ENCODE assay signal across 8 cellular contexts in genomic region chr14:95998656-95999055, GRCh38. TPM values are rescaled to one million over a fixed set of nuclear protein-coding genes. Genes with fewer than 3 reads are reported as not detected.
A peak's percentile ranks its signal among the peaks of the same experiment; 100 is the strongest.
DNase-seq lines count a peak whose midpoint lies in the region; ATAC-seq and TF ChIP-seq lines count a peak whose summit lies in the region.

No MANE protein-coding gene starts in this region.

- no peak for ATAC-seq in activated T-cell treated with anti-CD3 and anti-CD28 coated beads, Interleukin-2, amount 50 U/mL, for 4 hours
- ATAC-seq in GM18870 (IDR thresholded peaks at IDR 0.05; ENCODE audit: unreplicated experiment) = no peak

- H3K4me3 ChIP-seq in AG04449 (ENCODE audit: low read depth, low read length) (no peak overlapping the region), HFF-Myc (replicated peaks; ENCODE audit: low read depth, low read length) (no peak overlapping the region), ovary (no peak overlapping the region)

- intact Hi-C loops in ovary (cut with DNase I) = loop anchor here in 2 of 4 donors (5.0 to 10.0 kb wide), 2 partner anchors 276 to 436 kb away; no protein-coding TSS in a partner anchor

- POLR2A ChIA-PET in AG04449 (lab: Yijun Ruan, JAX) = interaction anchor here (1.4 kb wide), 1 partner anchor 100 kb away, joined by 4 read pairs; no protein-coding TSS in a partner anchor

- H3K9me3 ChIP-seq in ovary = no peaks in the 10 kb centered on the region

- no peak for TF ChIP-seq EP300 in ovary (IDR thresholded peaks at IDR 0.05)

- DNase-seq in AG04449 (ENCODE audit: low read depth, low spot score) (no peak), HFF-Myc (ENCODE audit: extremely low read depth, low read depth) (peak; percentile 10), SW480 (ENCODE audit: low spot score) (peak; percentile 37), inferior parietal cortex (ENCODE audit: extremely low spot score) (peak; percentile 53), ovary (no peak), GM19240 (ENCODE audit: insufficient read length, low spot score) (no peak)
- DNase-seq in activated T-cell treated with anti-CD3 and anti-CD28 coated beads, Interleukin-2, amount 50 U/mL, for 4 hours = no peak

- H3K27me3 ChIP-seq in ovary = no peaks in the 10 kb centered on the region

- TF ChIP-seq CTCF in AG04449 (IDR thresholded peaks at IDR 0.05; ENCODE audit: insufficient read depth, low read length, missing control alignments) = peak; percentile 37
- peak; percentile 16 for TF ChIP-seq CTCF in HFF-Myc (IDR thresholded peaks at IDR 0.05; ENCODE audit: low read depth, low read length, missing control alignments)
- TF ChIP-seq CTCF in ovary (IDR thresholded peaks at IDR 0.05) = no peak

- H3K36me3 Mint-ChIP-seq in activated T-cell treated with anti-CD3 and anti-CD28 coated beads, Interleukin-2, amount 50 U/mL, for 4 hours (ENCODE audit: insufficient read depth) = no peaks in the 10 kb centered on the region

- no peaks in the 10 kb centered on the region for H3K4me1 Mint-ChIP-seq in activated T-cell treated with anti-CD3 and anti-CD28 coated beads, Interleukin-2, amount 50 U/mL, for 4 hours (ENCODE audit: low read depth)

- no peaks in the 10 kb centered on the region for H3K4me1 ChIP-seq in ovary (ENCODE audit: insufficient read depth)

- no peak for TF ChIP-seq POLR2A in ovary (IDR thresholded peaks at IDR 0.05)

- WGBS in ovary, 3 donors = 5 to 13% (median 11%) methylated on average over 1 of the region's 1 CpG

- peaks cover 6% of the 10 kb centered on the region for H3K9me3 Mint-ChIP-seq in activated T-cell treated with anti-CD3 and anti-CD28 coated beads, Interleukin-2, amount 50 U/mL, for 4 hours

- CTCF ChIA-PET in AG04449 (lab: Yijun Ruan, JAX) = interaction anchor here (0.7 to 20.0 kb wide), 28 partner anchors 8 to 454 kb away, joined by 3 to 708 read pairs (median 4); no protein-coding TSS in a partner anchor

- no peaks in the 10 kb centered on the region for H3K36me3 ChIP-seq in ovary

- H3K27ac ChIP-seq in ovary = no peak overlapping the region

- H3K4me3 Mint-ChIP-seq in activated T-cell treated with anti-CD3 and anti-CD28 coated beads, Interleukin-2, amount 50 U/mL, for 4 hours = no peak overlapping the region

- peaks cover 51% of the 10 kb centered on the region for H3K27me3 Mint-ChIP-seq in activated T-cell treated with anti-CD3 and anti-CD28 coated beads, Interleukin-2, amount 50 U/mL, for 4 hours (ENCODE audit: low read depth)

RNA-seq across cellular contexts. Expression of gene C14orf132, which starts 40.5 kb away (rescaled TPM):
- total RNA-seq in activated T-cell treated with anti-CD3 and anti-CD28 coated beads, Interleukin-2, amount 50 U/mL, for 4 hours = under 1 TPM; 0.38 to 0.61 (median 0.43) TPM
- total RNA-seq in ovary = 10 to 100 TPM in 1 of 7 donors, 1 to 10 TPM in 6; 3.9 to 17.5 (median 7.7) TPM
- 10 to 100 TPM in 1 of 2 donors, 1 to 10 TPM in 1; 6.0 to 20.3 TPM for polyA plus RNA-seq in ovary

Comparison
In these comparisons a context has a peak if more than half of its experiments do, and no peak if none do; other contexts are left out.
1. DNase-seq: peak in HFF-Myc (single experiment), SW480 (single experiment) and inferior parietal cortex (single experiment); none in AG04449 (single experiment), activated T-cell treated with anti-CD3 and anti-CD28 coated beads, Interleukin-2, amount 50 U/mL, for 4 hours (single experiment), ovary (0 of 5) and GM19240 (single experiment).
2. CTCF ChIP-seq: peak in AG04449 (single experiment) and HFF-Myc (single experiment); none in ovary (0 of 3).